10 cellular contexts compared by ENCODE assay signal in genomic region chr19:8311461-8312260, GRCh38. TPM values are rescaled to one million over a fixed set of nuclear protein-coding genes. Genes with fewer than 3 reads are reported as not detected.
DNase-seq lines count a peak whose midpoint lies in the region; ATAC-seq and TF ChIP-seq lines count a peak whose summit lies in the region.
"Had no signal": no experiment of that assay in that cellular context is flagged by ENCODE, and none has a peak within 500 bp of the region (broad histone marks: within the 10 kb centered on the region; RNA-seq: fewer than 3 reads in every experiment).

No MANE protein-coding gene starts in this region.

- DNase-seq in RPMI7951 (ENCODE audit: low read depth) (peak; percentile 22), right cardiac atrium (peak in 1 of 3 donors; percentile 74), Ammon's horn (ENCODE audit: low spot score) (no peak)
- DNase-seq: activated CD4-positive, alpha-beta memory T cell treated with anti-CD3 and anti-CD28 coated beads for 36 hours; NCI-H1930; occipital lobe had no signal

- H3K4me1 ChIP-seq in right cardiac atrium (ENCODE audit: control insufficient read depth, insufficient read depth, low read length): no peaks in the 10 kb centered on the region
- H3K4me1 ChIP-seq in gastroesophageal sphincter: peaks cover 0 to 31% (median 10%) of the 10 kb centered on the region in 3 donors

- H3K36me3 ChIP-seq in gastroesophageal sphincter: peaks cover 0 to 77% of the 10 kb centered on the region in 2 donors

- ATAC-seq in right cardiac atrium: peak in 1 of 2 donors; percentile 26
- ATAC-seq in gastroesophageal sphincter: no peak
- ATAC-seq in HG02759 (IDR thresholded peaks at IDR 0.05; ENCODE audit: unreplicated experiment): no peak

- TF ChIP-seq EP300 in gastroesophageal sphincter (IDR thresholded peaks at IDR 0.05): no peak

- no peak for TF ChIP-seq CTCF in C4-2B (conservative IDR thresholded peaks at IDR 0.05)
- TF ChIP-seq CTCF in gastroesophageal sphincter (IDR thresholded peaks at IDR 0.05): no peak

- WGBS in right cardiac atrium: 67% methylated on average over 16 of the region's 16 CpGs
- WGBS in gastroesophageal sphincter (ENCODE audit: low coverage in 1 of 2), 2 donors: 61 to 68% methylated on average over 3 to 4 of the region's 16 CpGs

- intact Hi-C loops in right cardiac atrium (cut with DNase I): no loop called here

- no peak overlapping the region for H3K4me3 ChIP-seq in right cardiac atrium (ENCODE audit: low read length)
- no peak overlapping the region for H3K4me3 ChIP-seq in gastroesophageal sphincter

- H3K27me3 ChIP-seq in right cardiac atrium (ENCODE audit: control insufficient read depth, insufficient read depth): no peaks in the 10 kb centered on the region
- H3K27me3 ChIP-seq in gastroesophageal sphincter: no peaks in the 10 kb centered on the region

- no peak for TF ChIP-seq POLR2A in gastroesophageal sphincter (IDR thresholded peaks at IDR 0.05)

- H3K9me3 ChIP-seq in right cardiac atrium (ENCODE audit: control insufficient read depth, low read length) (no peaks in the 10 kb centered on the region), gastroesophageal sphincter (no peaks in the 10 kb centered on the region)

- H3K27ac ChIP-seq in C4-2B (peak overlapping the region; percentile 91), right cardiac atrium (ENCODE audit: low read length) (peak overlapping the region; percentile 30), gastroesophageal sphincter (peak overlapping the region in 2 of 4 donors; percentile 10 to 31)

RNA-seq across cellular contexts. Expression of gene CD320, which starts 3.5 kb away (rescaled TPM):
- total RNA-seq in RPMI7951 (2014; rRNA removed; shearing (Covaris generic)): 49.7 and 71.9 TPM in 2 replicates
- total RNA-seq in right cardiac atrium: 10 to 100 TPM; 28.9 to 37.4 (median 32.6) TPM
- polyA plus RNA-seq in right cardiac atrium: 44.0 TPM
- 10 to 100 TPM; 25.4 to 58.5 (median 40.8) TPM for total RNA-seq in gastroesophageal sphincter

RNA-seq across cellular contexts. Expression of gene NDUFA7, which starts 9.5 kb away (rescaled TPM):
- total RNA-seq in RPMI7951 (2014; rRNA removed; shearing (Covaris generic)): 42.1 and 48.3 TPM in 2 replicates
- total RNA-seq in right cardiac atrium: 10 to 100 TPM; 64.4 to 90.4 (median 74.0) TPM
- 268 TPM for polyA plus RNA-seq in right cardiac atrium
- total RNA-seq in gastroesophageal sphincter: 10 to 100 TPM; 14.5 to 48.3 (median 32.3) TPM

RNA-seq across cellular contexts. Expression of gene RPS28, which starts 9.6 kb away (rescaled TPM):
- 246 and 255 TPM in 2 replicates for total RNA-seq in RPMI7951 (2014; rRNA removed; shearing (Covaris generic))
- total RNA-seq in right cardiac atrium (1,000 to 10,000 TPM in 2 of 4 donors, 100 to 1,000 TPM in 2; 887 to 1,230 (median 1,019) TPM), gastroesophageal sphincter (100 to 1,000 TPM; 172 to 357 (median 250) TPM)
- 621 TPM for polyA plus RNA-seq in right cardiac atrium

RNA-seq across cellular contexts. Expression of gene KANK3, which starts 31.4 kb away (rescaled TPM):
- total RNA-seq in RPMI7951 (2014; rRNA removed; shearing (Covaris generic)): 0.24 TPM in 1 of 2 replicates, not detected in the other
- total RNA-seq in right cardiac atrium (10 to 100 TPM; 10.1 to 14.0 (median 13.2) TPM), gastroesophageal sphincter (10 to 100 TPM in 3 of 4 donors, 1 to 10 TPM in 1; 9.8 to 22.3 (median 19.2) TPM)
- 12.5 TPM for polyA plus RNA-seq in right cardiac atrium

RNA-seq across cellular contexts. Expression of gene ANGPTL4, which starts 52.3 kb away (rescaled TPM):
- 9.0 and 10.4 TPM in 2 replicates for total RNA-seq in RPMI7951 (2014; rRNA removed; shearing (Covaris generic))
- 10 to 100 TPM in 1 of 4 donors, 1 to 10 TPM in 3; 5.9 to 89.3 (median 7.8) TPM for total RNA-seq in right cardiac atrium
- 24.1 TPM for polyA plus RNA-seq in right cardiac atrium
- total RNA-seq in gastroesophageal sphincter: 10 to 100 TPM in 3 of 4 donors, 1 to 10 TPM in 1; 4.4 to 48.2 (median 19.4) TPM
- total RNA-seq: CD8-positive, alpha-beta memory T cell had no signal
